Comparison of ENCODE assay signal across 8 cellular contexts in genomic region chr5:172102913-172103629, GRCh38.
DNase-seq lines count a peak whose midpoint lies in the region; FAIRE-seq and TF ChIP-seq lines count a peak whose summit lies in the region.

No MANE protein-coding gene starts in this region.

- H4K91ac ChIP-seq in neuronal stem cell (ENCODE audit: low read depth, low read length, poor library complexity), result no peak overlapping the region

- H2BK15ac ChIP-seq in neuronal stem cell (ENCODE audit: low read length), result no peak overlapping the region

- H3K9ac ChIP-seq in NT2/D1 (ENCODE audit: insufficient read length, low read depth) (peak overlapping the region; percentile 64), neuronal stem cell (ENCODE audit: low read depth, low read length, poor library complexity) (no peak overlapping the region)

- no peak overlapping the region for H3K4me2 ChIP-seq in neuronal stem cell (ENCODE audit: insufficient read depth, low read length, poor library complexity, severe bottlenecking)

- H3K14ac ChIP-seq in neuronal stem cell (ENCODE audit: low read length), result no peak overlapping the region

- H3K23ac ChIP-seq in neuronal stem cell (ENCODE audit: low read depth, low read length, poor library complexity), result no peak overlapping the region

- H3K27me3 ChIP-seq in NT2/D1 (ENCODE audit: insufficient read depth, insufficient read length), result no peaks in the 10 kb centered on the region
- no peaks in the 10 kb centered on the region for H3K27me3 ChIP-seq in neuronal stem cell (ENCODE audit: control insufficient read depth in 3 of 3, insufficient read depth in 3 of 3, low read depth in 1 of 3, low read length in 3 of 3)

- no peak overlapping the region for H3K4me3 ChIP-seq in NT2/D1 (ENCODE audit: insufficient read length, low read depth)
- peak overlapping the region in 1 of 2 donors; percentile 28 for H3K4me3 ChIP-seq in neuronal stem cell (ENCODE audit: low read length in 2 of 2)

- peak; percentile 64 for DNase-seq in DMS 273 (lab: John Stamatoyannopoulos, UW; ENCODE audit: unreplicated experiment)
- peak; percentile 64 for DNase-seq in NT2/D1 (ENCODE audit: low read depth, low spot score)
- peak; percentile 45 to 54 for DNase-seq in erythroblast (lab: John Stamatoyannopoulos, UW)
- peak; percentile 23 for DNase-seq in neuronal stem cell (ENCODE audit: low spot score)
- DNase-seq in SIG-M5 (lab: John Stamatoyannopoulos, UW), result no peak
- no peak for DNase-seq in NCI-H2029 treated with DMSO at 0.1 percent for 48 hours (lab: John Stamatoyannopoulos, UW)
- no peak for DNase-seq in NCI-H82 (lab: John Stamatoyannopoulos, UW)
- no peak for DNase-seq in GM12891 (ENCODE audit: insufficient read length, low spot score)

- no peak for TF ChIP-seq POLR2A in erythroblast (IDR thresholded peaks at IDR 0.05; ENCODE audit: low read length)
- TF ChIP-seq POLR2A in GM12891 (IDR thresholded peaks at IDR 0.05; ENCODE audit: low read depth, low read length), result no peak

- peak overlapping the region; percentile 66 for H3K18ac ChIP-seq in neuronal stem cell (ENCODE audit: low read length)

- no peak overlapping the region for H3K4ac ChIP-seq in neuronal stem cell (ENCODE audit: low read length)

- H2BK120ac ChIP-seq in neuronal stem cell (ENCODE audit: low read depth, low read length), result no peak overlapping the region

- peak overlapping the region; percentile 88 for H2AFZ ChIP-seq in neuronal stem cell (ENCODE audit: low read length)

- FAIRE-seq in GM12891 (lab: Jason Lieb, UNC), result no peak

- no peaks in the 10 kb centered on the region for H3K9me3 ChIP-seq in NT2/D1 (ENCODE audit: insufficient read depth, low read length)
- no peaks in the 10 kb centered on the region for H3K9me3 ChIP-seq in neuronal stem cell (replicated peaks in 1 of 2; ENCODE audit: control insufficient read depth in 2 of 2, insufficient read depth in 1 of 2, low read depth in 1 of 2, low read length in 2 of 2)

- no CpG with 5 or more reads among the region's 21 CpGs for WGBS in neuronal stem cell (ENCODE audit: extremely low coverage in 2 of 2, insufficient read length in 2 of 2, insufficient replicate concordance in 1 of 2), 2 donors

- no peak overlapping the region for H4K8ac ChIP-seq in neuronal stem cell (ENCODE audit: low read depth, low read length)

- peak overlapping the region; percentile 73 for H3K27ac ChIP-seq in neuronal stem cell (replicated peaks; ENCODE audit: low read length)

- H3K79me1 ChIP-seq in neuronal stem cell (ENCODE audit: low read depth, low read length), result no peaks in the 10 kb centered on the region

- H2BK12ac ChIP-seq in neuronal stem cell (ENCODE audit: low read length), result no peak overlapping the region

- peaks cover 27% of the 10 kb centered on the region for H3K4me1 ChIP-seq in NT2/D1 (ENCODE audit: insufficient read depth, insufficient read length)
- H3K4me1 ChIP-seq in neuronal stem cell (ENCODE audit: control insufficient read depth in 2 of 2, insufficient read depth in 1 of 2, low read depth in 1 of 2, low read length in 2 of 2), result peaks cover 30% of the 10 kb centered on the region in 2 donors

- peaks cover 28% of the 10 kb centered on the region for H3K36me3 ChIP-seq in NT2/D1 (ENCODE audit: insufficient read depth, insufficient read length, low read length)
- H3K36me3 ChIP-seq in neuronal stem cell (replicated peaks in 1 of 2; ENCODE audit: control insufficient read depth in 2 of 2, insufficient read depth in 2 of 2, low read length in 2 of 2), result peaks cover 0 to 2% of the 10 kb centered on the region in 2 donors

- peak overlapping the region; percentile 1 for H2AK5ac ChIP-seq in neuronal stem cell (ENCODE audit: low read depth, low read length)

- peak overlapping the region; percentile 43 for H2BK5ac ChIP-seq in neuronal stem cell (ENCODE audit: low read length)

TF ChIP-seq in GM12891, 5 proteins besides CTCF, POLR2A, EP300 and RAD21:
- TF ChIP-seq TAF1 (IDR thresholded peaks at IDR 0.05; ENCODE audit: low read depth, low read length), result no peak
- no peak for TF ChIP-seq SPI1 (IDR thresholded peaks at IDR 0.05; ENCODE audit: low read depth, low read length)
- TF ChIP-seq POU2F2 (IDR thresholded peaks at IDR 0.05; ENCODE audit: low read depth, low read length), result no peak
- TF ChIP-seq POLR2AphosphoS5 (IDR thresholded peaks at IDR 0.05; ENCODE audit: low read depth, low read length), result no peak
- TF ChIP-seq PAX5 (IDR thresholded peaks at IDR 0.05; ENCODE audit: insufficient read depth, low read length, severe bottlenecking), result no peak

Comparison
In these comparisons a context has a peak if more than half of its experiments do, and no peak if none do; other contexts are left out.
1. DNase-seq: peak in DMS 273 (single experiment), NT2/D1 (single experiment), erythroblast (2 of 2) and neuronal stem cell (single experiment); none in SIG-M5 (single experiment), NCI-H2029 treated with DMSO at 0.1 percent for 48 hours (single experiment), NCI-H82 (single experiment) and GM12891 (single experiment).